Comparison of ENCODE assay signal across 1 cellular context in the genomic region with DNA sequence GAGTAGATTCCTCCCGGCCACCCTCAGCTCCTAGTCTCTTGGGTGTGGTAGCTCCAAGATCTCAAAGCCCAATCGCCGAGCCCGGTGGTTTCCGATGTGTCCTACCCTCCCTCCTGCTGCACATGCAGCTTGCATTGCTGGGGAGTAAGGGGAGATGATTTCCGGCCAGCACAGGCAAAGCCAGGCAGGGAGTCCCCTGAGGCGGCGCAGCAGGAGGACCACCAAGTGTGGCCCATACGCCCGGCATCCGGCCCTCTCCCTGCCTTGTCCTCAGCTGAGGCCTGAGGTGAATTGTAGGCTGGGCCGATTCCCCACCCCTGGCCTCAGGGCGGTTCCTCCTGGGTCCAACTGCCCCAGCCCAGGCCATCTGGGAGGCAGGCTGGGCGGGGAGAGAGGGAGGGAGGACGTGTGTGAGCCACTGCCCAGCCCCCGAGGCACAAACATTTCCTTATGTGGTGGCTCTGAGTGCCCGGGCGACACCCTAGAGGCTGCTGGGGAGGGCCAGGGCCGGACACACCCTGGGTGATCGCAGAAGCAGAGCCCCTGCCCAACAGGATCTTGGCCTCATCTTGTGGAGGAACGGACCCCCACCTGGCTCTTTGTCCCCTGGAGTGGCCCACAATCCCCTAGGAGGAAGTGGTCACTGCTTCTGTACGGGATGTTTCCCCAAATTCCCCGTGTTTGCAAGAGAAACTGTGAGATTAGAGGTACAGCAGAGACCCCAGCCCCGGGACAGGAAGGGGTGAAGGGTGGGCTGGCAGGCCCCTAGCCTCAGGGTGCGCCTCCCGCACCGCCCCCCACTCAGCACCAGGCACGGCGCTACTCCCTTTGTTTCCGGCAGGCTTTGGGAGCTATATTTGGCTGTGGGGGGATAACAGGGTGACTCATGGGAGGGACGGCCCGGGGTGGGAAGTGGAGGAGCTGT.
TF ChIP-seq lines count a peak whose summit lies in the region.

No MANE protein-coding gene starts in this region.

TF ChIP-seq in HCT116, 20 proteins besides CTCF, POLR2A, EP300 and RAD21 (continued from another document):
- TF ChIP-seq CEBPB (IDR thresholded peaks at IDR 0.05; ENCODE audit: low read depth) (no peak), TCF7L2 (IDR thresholded peaks at IDR 0.05; ENCODE audit: borderline replicate concordance, extremely low read depth, insufficient read depth, insufficient read length) (peak; percentile 58), EZH2phosphoT487 (IDR thresholded peaks at IDR 0.05; ENCODE audit: borderline replicate concordance) (no peak), ZFX (IDR thresholded peaks at IDR 0.05) (peak; percentile 74)
